In the genomic region with DNA sequence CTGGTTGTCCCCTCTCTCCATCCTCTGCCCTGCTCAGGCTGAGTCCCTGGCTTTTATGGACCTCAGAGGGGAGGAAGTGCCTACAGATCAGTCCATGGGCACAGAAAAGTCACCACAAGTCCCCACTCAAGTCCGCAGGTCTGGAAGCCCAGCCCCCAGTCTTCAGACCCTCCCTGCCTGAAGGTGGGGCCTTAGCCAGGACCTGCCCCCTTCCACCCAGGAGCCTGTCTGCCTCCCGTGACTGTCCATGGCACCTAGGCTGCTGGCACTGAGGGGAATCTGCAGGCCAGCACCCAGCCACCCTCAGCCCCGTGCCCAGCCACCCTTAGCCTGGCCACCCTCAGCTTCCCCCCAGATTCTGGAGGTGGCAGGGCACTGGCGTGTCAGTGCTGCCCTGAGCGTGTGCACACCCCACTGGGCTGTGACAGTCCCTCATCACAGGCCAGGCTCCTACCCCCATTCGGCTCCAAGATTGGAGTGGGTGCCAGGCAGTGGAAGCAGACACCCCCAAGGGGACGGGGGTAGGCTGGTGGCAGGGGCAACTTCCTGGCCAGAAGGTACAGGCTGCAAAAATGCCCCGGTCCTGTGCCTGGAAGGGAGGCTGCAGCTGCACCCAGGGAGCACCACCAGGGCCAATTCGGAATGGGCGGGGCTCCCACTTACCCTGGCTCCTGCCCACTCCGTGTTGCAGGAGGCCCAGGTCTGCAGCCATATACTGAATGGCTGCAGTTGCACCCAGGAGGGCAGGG, we compare ENCODE assay signal across 1 cellular context.
TF ChIP-seq lines count a peak whose summit lies in the region.

No MANE protein-coding gene starts in this region.

TF ChIP-seq in GM23338, 12 proteins besides CTCF, POLR2A, EP300 and RAD21 (continued from another document):
- TF ChIP-seq, protein P1, sequence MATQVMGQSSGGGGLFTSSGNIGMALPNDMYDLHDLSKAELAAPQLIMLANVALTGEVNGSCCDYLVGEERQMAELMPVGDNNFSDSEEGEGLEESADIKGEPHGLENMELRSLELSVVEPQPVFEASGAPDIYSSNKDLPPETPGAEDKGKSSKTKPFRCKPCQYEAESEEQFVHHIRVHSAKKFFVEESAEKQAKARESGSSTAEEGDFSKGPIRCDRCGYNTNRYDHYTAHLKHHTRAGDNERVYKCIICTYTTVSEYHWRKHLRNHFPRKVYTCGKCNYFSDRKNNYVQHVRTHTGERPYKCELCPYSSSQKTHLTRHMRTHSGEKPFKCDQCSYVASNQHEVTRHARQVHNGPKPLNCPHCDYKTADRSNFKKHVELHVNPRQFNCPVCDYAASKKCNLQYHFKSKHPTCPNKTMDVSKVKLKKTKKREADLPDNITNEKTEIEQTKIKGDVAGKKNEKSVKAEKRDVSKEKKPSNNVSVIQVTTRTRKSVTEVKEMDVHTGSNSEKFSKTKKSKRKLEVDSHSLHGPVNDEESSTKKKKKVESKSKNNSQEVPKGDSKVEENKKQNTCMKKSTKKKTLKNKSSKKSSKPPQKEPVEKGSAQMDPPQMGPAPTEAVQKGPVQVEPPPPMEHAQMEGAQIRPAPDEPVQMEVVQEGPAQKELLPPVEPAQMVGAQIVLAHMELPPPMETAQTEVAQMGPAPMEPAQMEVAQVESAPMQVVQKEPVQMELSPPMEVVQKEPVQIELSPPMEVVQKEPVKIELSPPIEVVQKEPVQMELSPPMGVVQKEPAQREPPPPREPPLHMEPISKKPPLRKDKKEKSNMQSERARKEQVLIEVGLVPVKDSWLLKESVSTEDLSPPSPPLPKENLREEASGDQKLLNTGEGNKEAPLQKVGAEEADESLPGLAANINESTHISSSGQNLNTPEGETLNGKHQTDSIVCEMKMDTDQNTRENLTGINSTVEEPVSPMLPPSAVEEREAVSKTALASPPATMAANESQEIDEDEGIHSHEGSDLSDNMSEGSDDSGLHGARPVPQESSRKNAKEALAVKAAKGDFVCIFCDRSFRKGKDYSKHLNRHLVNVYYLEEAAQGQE (IDR thresholded peaks at IDR 0.05; ENCODE audit: unreplicated experiment), result no peak
TF ChIP-seq in GM23338: peak in this region for 0.
